In the genomic region with DNA sequence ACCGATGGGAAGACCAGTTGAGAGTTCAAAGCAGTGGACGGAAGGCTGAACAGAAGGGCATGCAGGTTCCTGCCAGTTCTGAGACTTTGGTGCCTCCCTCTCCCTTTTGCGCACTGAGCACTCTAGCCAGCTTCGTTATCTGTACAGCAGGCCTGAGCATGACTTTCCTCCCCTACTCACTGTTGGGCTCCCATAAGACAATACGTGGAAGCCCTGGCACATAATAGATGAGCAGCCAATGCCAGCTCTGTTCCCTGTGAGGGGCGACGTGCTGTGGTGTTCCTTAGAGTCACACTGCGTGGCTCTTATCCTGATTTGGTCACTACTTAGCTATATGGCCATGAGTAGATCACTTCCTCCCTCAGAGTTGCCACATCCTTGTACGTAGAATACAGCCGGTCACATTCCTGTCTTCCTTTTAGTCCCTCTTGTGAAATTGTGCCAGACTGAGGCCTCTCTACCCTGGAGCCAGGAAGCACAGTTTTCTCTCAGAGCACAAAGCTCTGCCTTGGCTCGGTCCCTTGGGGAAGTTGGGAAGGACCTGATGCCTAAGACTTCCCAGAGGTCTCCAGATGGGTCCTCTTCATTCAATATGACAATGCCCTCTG, we compare ENCODE assay signal across 16 cellular contexts.
DNase-seq lines count a peak whose midpoint lies in the region; ATAC-seq and TF ChIP-seq lines count a peak whose summit lies in the region.
"Had no signal": no experiment of that assay in that cellular context is flagged by ENCODE, and none has a peak within 500 bp of the region (broad histone marks: within the 10 kb centered on the region; RNA-seq: fewer than 3 reads in every experiment).

No MANE protein-coding gene starts in this region.

- H3K27me3 ChIP-seq in fibroblast of lung (ENCODE audit: control insufficient read depth, insufficient read depth, low read length) (no peaks in the 10 kb centered on the region), trophoblast cell (ENCODE audit: insufficient read depth, low read length) (no peaks in the 10 kb centered on the region), thyroid gland (no peaks in the 10 kb centered on the region)

- H3K4me2 ChIP-seq in fibroblast of lung (ENCODE audit: extremely low read depth, insufficient read depth, low read length) = no peak overlapping the region
- H3K4me2 ChIP-seq in trophoblast cell (ENCODE audit: low read length) = no peak overlapping the region

- no peaks in the 10 kb centered on the region for H3K9me3 Mint-ChIP-seq in activated naive CD4-positive, alpha-beta T cell treated with anti-CD3 and anti-CD28 coated beads, Interleukin-2, amount 50 U/mL, for 72 hours
- H3K9me3 Mint-ChIP-seq: activated naive CD8-positive, alpha-beta T cell treated with anti-CD3 and anti-CD28 coated beads for 36 hours had no signal

- intact Hi-C loops in thyroid gland (cut with DNase I) = no loop called here

- no peaks in the 10 kb centered on the region for H3K79me1 ChIP-seq in trophoblast cell (ENCODE audit: low read length)

- peak overlapping the region; percentile 73 for H3K27ac ChIP-seq in RWPE1
- H3K27ac ChIP-seq in fibroblast of lung (ENCODE audit: insufficient read depth, low read length) = no peak overlapping the region
- H3K27ac ChIP-seq in trophoblast cell (ENCODE audit: low read depth, low read length) = no peak overlapping the region
- no peak overlapping the region for H3K27ac ChIP-seq in thyroid gland

- no peak overlapping the region for H3K18ac ChIP-seq in trophoblast cell (ENCODE audit: low read length)

- POLR2A ChIA-PET in RWPE1 (lab: Yijun Ruan, JAX; ENCODE audit: low non-redundant PET) = no interaction called here

- no CpG with 5 or more reads among the region's 11 CpGs for WGBS in trophoblast cell (ENCODE audit: extremely low coverage, insufficient coverage, insufficient read length)
- WGBS in thyroid gland, 2 donors = 85 to 87% methylated on average over 5 to 7 of the region's 11 CpGs

- H3K14ac ChIP-seq in trophoblast cell (ENCODE audit: low read length) = no peak overlapping the region

- H4K20me1 ChIP-seq in fibroblast of lung (ENCODE audit: control insufficient read depth, extremely low read depth, insufficient read depth, low read length) = no peaks in the 10 kb centered on the region

- no peaks in the 10 kb centered on the region for H3K36me3 Mint-ChIP-seq in activated naive CD4-positive, alpha-beta T cell treated with anti-CD3 and anti-CD28 coated beads, Interleukin-2, amount 50 U/mL, for 72 hours
- H3K36me3 Mint-ChIP-seq: activated naive CD8-positive, alpha-beta T cell treated with anti-CD3 and anti-CD28 coated beads for 36 hours; immature natural killer cell had no signal

- H3K9me3 ChIP-seq in fibroblast of lung (ENCODE audit: control insufficient read depth, insufficient read depth, low read depth, low read length) (no peaks in the 10 kb centered on the region), trophoblast cell (ENCODE audit: insufficient read depth, low read depth, low read length) (no peaks in the 10 kb centered on the region), thyroid gland (no peaks in the 10 kb centered on the region)

- DNase-seq in GM04503 (ENCODE audit: low read depth) = peak; percentile 59
- DNase-seq in RWPE1 (ENCODE audit: low spot score) = no peak
- peak; percentile 24 to 81 for DNase-seq in fibroblast of lung (ENCODE audit: low read depth in 2 of 2)
- DNase-seq in trophoblast cell = peak; percentile 2 to 61
- DNase-seq in thyroid gland = no peak
- no peak for DNase-seq in activated naive CD4-positive, alpha-beta T cell treated with anti-CD3 and anti-CD28 coated beads, Interleukin-2, amount 50 U/mL, for 72 hours (ENCODE audit: low spot score in 2 of 2)
- no peak for DNase-seq in NCI-H146 (lab: John Stamatoyannopoulos, UW)
- DNase-seq: activated CD4-positive, alpha-beta T cell treated with anti-CD3 and anti-CD28 coated beads, Interleukin-2, amount 50 U/mL, for 1 hour; activated naive CD8-positive, alpha-beta T cell treated with anti-CD3 and anti-CD28 coated beads for 36 hours; Calu3; immature natural killer cell; NCI-H526 had no signal

- H3K4ac ChIP-seq in trophoblast cell (ENCODE audit: low read depth, low read length) = no peak overlapping the region

- H3K27ac Mint-ChIP-seq in activated naive CD4-positive, alpha-beta T cell treated with anti-CD3 and anti-CD28 coated beads, Interleukin-2, amount 50 U/mL, for 72 hours = no peak overlapping the region
- H3K27ac Mint-ChIP-seq: activated naive CD8-positive, alpha-beta T cell treated with anti-CD3 and anti-CD28 coated beads for 36 hours; immature natural killer cell; nephron had no signal

- H3K4me1 ChIP-seq in fibroblast of lung (ENCODE audit: control insufficient read depth, extremely low read depth, insufficient read depth, low read length) (peaks cover 7% of the 10 kb centered on the region), trophoblast cell (ENCODE audit: control insufficient read depth in 1 of 2, insufficient read depth in 2 of 2, low read length in 2 of 2) (no peaks in the 10 kb centered on the region), thyroid gland (no peaks in the 10 kb centered on the region)

- H4K12ac ChIP-seq in trophoblast cell (ENCODE audit: low read depth, low read length) = no peak overlapping the region

- H3K79me2 ChIP-seq in fibroblast of lung (ENCODE audit: control insufficient read depth, insufficient read depth, low read length) (no peaks in the 10 kb centered on the region), trophoblast cell (ENCODE audit: control insufficient read depth, insufficient read depth, low read length, poor library complexity) (no peaks in the 10 kb centered on the region)

- H3K9ac ChIP-seq in fibroblast of lung (ENCODE audit: insufficient read depth, low read length) (no peak overlapping the region), trophoblast cell (ENCODE audit: low read length) (no peak overlapping the region)

- no peak for ATAC-seq in GM21381 (IDR thresholded peaks at IDR 0.05; ENCODE audit: unreplicated experiment)
- no peak for ATAC-seq in activated naive CD4-positive, alpha-beta T cell treated with anti-CD3 and anti-CD28 coated beads, Interleukin-2, amount 50 U/mL, for 72 hours
- ATAC-seq: SK-N-SH treated with all-trans-retinoic acid at 6 μM for 48 hours had no signal

- H4K91ac ChIP-seq in trophoblast cell (ENCODE audit: low read depth, low read length) = no peak overlapping the region

- H2AFZ ChIP-seq in fibroblast of lung (ENCODE audit: low read length) = no peak overlapping the region
- no peak overlapping the region for H2AFZ ChIP-seq in trophoblast cell (ENCODE audit: insufficient read depth, low read length, poor library complexity)

- H2AK5ac ChIP-seq in trophoblast cell (ENCODE audit: low read length) = no peak overlapping the region

- TF ChIP-seq CTCF in RWPE1 (conservative IDR thresholded peaks at IDR 0.05; ENCODE audit: low read depth) = no peak
- no peak for TF ChIP-seq CTCF in fibroblast of lung (conservative IDR thresholded peaks at IDR 0.05 in 1 of 2, IDR thresholded peaks at IDR 0.05 in 1 of 2; ENCODE audit: low read depth in 1 of 2, low read length in 2 of 2)
- no peak for TF ChIP-seq CTCF in thyroid gland (IDR thresholded peaks at IDR 0.05)

- no peak overlapping the region for H2BK120ac ChIP-seq in trophoblast cell (ENCODE audit: insufficient read depth, low read length, poor library complexity)

- no peak overlapping the region for H4K8ac ChIP-seq in trophoblast cell (ENCODE audit: low read depth, low read length)

- H3K4me3 ChIP-seq in fibroblast of lung (replicated peaks in 1 of 4; ENCODE audit: control extremely low read depth in 1 of 4, insufficient read depth in 1 of 4, low read depth in 3 of 4, low read length in 4 of 4) = no peak overlapping the region
- H3K4me3 ChIP-seq in trophoblast cell (ENCODE audit: low read depth, low read length) = no peak overlapping the region
- H3K4me3 ChIP-seq in thyroid gland (replicated peaks in 1 of 3) = no peak overlapping the region
- H3K4me3 ChIP-seq: GM12878 had no signal

- H3K23ac ChIP-seq in trophoblast cell (ENCODE audit: low read length) = no peak overlapping the region

- TF ChIP-seq POLR2A in thyroid gland (IDR thresholded peaks at IDR 0.05) = no peak

- H3K36me3 ChIP-seq in fibroblast of lung (ENCODE audit: control insufficient read depth, insufficient read depth, low read length) (no peaks in the 10 kb centered on the region), trophoblast cell (ENCODE audit: control insufficient read depth in 1 of 2, insufficient read depth in 2 of 2, low read length in 2 of 2) (no peaks in the 10 kb centered on the region), thyroid gland (no peaks in the 10 kb centered on the region)

- H2BK5ac ChIP-seq in trophoblast cell (ENCODE audit: low read depth, low read length, poor library complexity) = no peak overlapping the region

- CTCF ChIA-PET in RWPE1 (lab: Yijun Ruan, JAX) = interaction anchor here (0.6 kb wide), 1 partner anchor 471 kb away, joined by 4 read pairs; no protein-coding TSS in a partner anchor

- H2BK12ac ChIP-seq in trophoblast cell (ENCODE audit: low read length) = no peak overlapping the region

Comparison
In these comparisons a context has a peak if more than half of its experiments do, and no peak if none do; other contexts are left out.
1. DNase-seq: peak in GM04503 (single experiment), fibroblast of lung (2 of 2) and trophoblast cell (2 of 2); none in RWPE1 (single experiment), thyroid gland (0 of 2), activated naive CD4-positive, alpha-beta T cell treated with anti-CD3 and anti-CD28 coated beads, Interleukin-2, amount 50 U/mL, for 72 hours (0 of 2) and NCI-H146 (single experiment).